Comparison of ENCODE assay signal across 11 cellular contexts in genomic region chr3:101890716-101891115, GRCh38. TPM values are rescaled to one million over a fixed set of nuclear protein-coding genes. Genes with fewer than 3 reads are reported as not detected.
DNase-seq lines count a peak whose midpoint lies in the region; ATAC-seq, FAIRE-seq and TF ChIP-seq lines count a peak whose summit lies in the region.
"Had no signal": no experiment of that assay in that cellular context is flagged by ENCODE, and none has a peak within 500 bp of the region (broad histone marks: within the 10 kb centered on the region; RNA-seq: fewer than 3 reads in every experiment).

No MANE protein-coding gene starts in this region.

- no peaks in the 10 kb centered on the region for H3K9me3 ChIP-seq in HEK293 (ENCODE audit: control insufficient read depth, insufficient read depth, low read depth, low read length)
- no peaks in the 10 kb centered on the region for H3K9me3 ChIP-seq in SJSA1 (replicated peaks)
- no peaks in the 10 kb centered on the region for H3K9me3 ChIP-seq in right lobe of liver
- H3K9me3 ChIP-seq in Caco-2 = no peaks in the 10 kb centered on the region

- no peak for TF ChIP-seq POLR2A in right lobe of liver (IDR thresholded peaks at IDR 0.05)

- no peaks in the 10 kb centered on the region for H3K36me3 Mint-ChIP-seq in Caco-2 (ENCODE audit: insufficient read depth, unreplicated experiment)
- H3K36me3 Mint-ChIP-seq: memory B cell had no signal

- no peaks in the 10 kb centered on the region for H3K27me3 ChIP-seq in SJSA1 (replicated peaks)
- no peaks in the 10 kb centered on the region for H3K27me3 ChIP-seq in right lobe of liver
- no peaks in the 10 kb centered on the region for H3K27me3 ChIP-seq in Caco-2 (replicated peaks; ENCODE audit: control insufficient read depth, insufficient read depth, low read length)

- CTCF ChIA-PET in HEK293 (lab: Yijun Ruan, JAX) = interaction anchor here (0.7 kb wide), 1 partner anchor 442 kb away, joined by 3 read pairs; no protein-coding TSS in a partner anchor
- CTCF ChIA-PET in Caco-2 (lab: Charles Lee) = interaction anchor here (0.7 kb wide), 1 partner anchor 126 kb away, joined by 3 read pairs; no protein-coding TSS in a partner anchor

- peak; percentile 41 to 91 (median 71) for ATAC-seq in right lobe of liver

- H3K27ac Mint-ChIP-seq in Caco-2 (ENCODE audit: unreplicated experiment) = no peak overlapping the region
- H3K27ac Mint-ChIP-seq: memory B cell had no signal

- FAIRE-seq in D721Med (lab: Jason Lieb, UNC) = no peak

- POLR2A ChIA-PET in HEK293 (lab: Yijun Ruan, JAX) = no interaction called here
- POLR2A ChIA-PET in Caco-2 (lab: Charles Lee) = no interaction called here

- H3K27ac ChIP-seq in HEK293 (ENCODE audit: extremely low read depth, low read depth, low read length) = no peak overlapping the region
- peak overlapping the region; percentile 53 for H3K27ac ChIP-seq in SJSA1
- H3K27ac ChIP-seq in right lobe of liver = peak overlapping the region in 2 of 3 donors; percentile 0 to 19

- DNase-seq in ELR (ENCODE audit: low read depth) = peak; percentile 78
- peak; percentile 50 to 58 for DNase-seq in SJSA1 (ENCODE audit: low read depth in 1 of 2, low spot score in 2 of 2)
- DNase-seq in right lobe of liver = no peak
- DNase-seq in D721Med (ENCODE audit: insufficient read length, low spot score) = no peak
- no peak for DNase-seq in NCI-H2196 treated with DMSO at 0.1 percent for 48 hours (lab: John Stamatoyannopoulos, UW; ENCODE audit: unreplicated experiment)
- no peak for DNase-seq in Caco-2
- DNase-seq in superior temporal gyrus (ENCODE audit: extremely low spot score) = no peak
- DNase-seq: DMS79, T-helper 1 cell had no signal

- BruUV-seq in Caco-2 (replicated peaks; lab: Mats Ljungman, UMichigan) = no TSS peak

- no peaks in the 10 kb centered on the region for H3K27me3 Mint-ChIP-seq in Caco-2 (ENCODE audit: insufficient read depth, unreplicated experiment)
- H3K27me3 Mint-ChIP-seq: memory B cell had no signal

- intact Hi-C loops in right lobe of liver (cut with DNase I) (no loop called here), Caco-2 (cut with micrococcal nuclease; ENCODE audit: unreplicated experiment) (no loop called here)

- no peak for TF ChIP-seq CTCF in HEK293 (tag by site-specific recombination; IDR thresholded peaks at IDR 0.05)
- no peak for TF ChIP-seq CTCF in right lobe of liver (IDR thresholded peaks at IDR 0.05)
- no peak for TF ChIP-seq CTCF in D721Med (IDR thresholded peaks at IDR 0.05; ENCODE audit: insufficient read depth, missing control alignments)
- TF ChIP-seq CTCF in Caco-2 (IDR thresholded peaks at IDR 0.05; ENCODE audit: insufficient read depth in 1 of 2, low read depth in 1 of 2, low read length in 1 of 2, severe bottlenecking in 1 of 2, unreplicated experiment in 1 of 2) = no peak

- H3K4me1 ChIP-seq in HEK293 (ENCODE audit: control insufficient read depth, insufficient read depth, low read length) (no peaks in the 10 kb centered on the region), SJSA1 (replicated peaks) (peaks cover 10% of the 10 kb centered on the region; the same call in 1 of the 2 replicates), right lobe of liver (peaks cover 0 to 8% (median 0%) of the 10 kb centered on the region in 4 donors), Caco-2 (no peaks in the 10 kb centered on the region)

- H3K36me3 ChIP-seq in HEK293 (ENCODE audit: control insufficient read depth in 2 of 2, insufficient read depth in 1 of 2, low read length in 2 of 2) = no peaks in the 10 kb centered on the region
- H3K36me3 ChIP-seq in SJSA1 = no peaks in the 10 kb centered on the region
- no peaks in the 10 kb centered on the region for H3K36me3 ChIP-seq in right lobe of liver
- no peaks in the 10 kb centered on the region for H3K36me3 ChIP-seq in Caco-2 (ENCODE audit: control insufficient read depth, insufficient read depth, low read length)

- no peak overlapping the region for H3K4me3 Mint-ChIP-seq in Caco-2 (ENCODE audit: unreplicated experiment)
- H3K4me3 Mint-ChIP-seq: memory B cell had no signal

- H3K4me1 Mint-ChIP-seq in Caco-2 (ENCODE audit: low read depth, unreplicated experiment) = peaks cover 7% of the 10 kb centered on the region

- H3K4me3 ChIP-seq in HEK293 (ENCODE audit: low read depth, low read length) (no peak overlapping the region), SJSA1 (no peak overlapping the region), right lobe of liver (no peak overlapping the region), Caco-2 (ENCODE audit: low read depth, low read length) (no peak overlapping the region)

- no peaks in the 10 kb centered on the region for H3K9me3 Mint-ChIP-seq in Caco-2 (ENCODE audit: unreplicated experiment)
- H3K9me3 Mint-ChIP-seq: memory B cell had no signal

TF ChIP-seq in HEK293, 187 proteins besides CTCF, POLR2A, EP300 and RAD21:
- TF ChIP-seq ZNF670 (tag by site-specific recombination; IDR thresholded peaks at IDR 0.05; ENCODE audit: low read depth) (no peak), ZSCAN5A (tag by site-specific recombination; IDR thresholded peaks at IDR 0.05) (no peak), ZNF629 (tag by site-specific recombination; IDR thresholded peaks at IDR 0.05) (peak; percentile 35; the same call in 1 of the 2 replicates)

RNA-seq across cellular contexts. Expression of gene NFKBIZ, which starts 41.4 kb away (rescaled TPM):
- total RNA-seq in SJSA1 (2014; rRNA removed; shearing (Covaris generic)) = 10.4 and 25.4 TPM in 2 replicates
- total RNA-seq in right lobe of liver (10 to 100 TPM; 23.4 to 83.1 (median 44.4) TPM), Caco-2 (2022) (20.2 and 24.5 TPM in 2 replicates)

Comparison
In these comparisons a context has a peak if more than half of its experiments do, and no peak if none do; other contexts are left out.
1. DNase-seq: peak in ELR (single experiment) and SJSA1 (2 of 2); none in right lobe of liver (0 of 3), D721Med (single experiment), NCI-H2196 treated with DMSO at 0.1 percent for 48 hours (single experiment), Caco-2 (0 of 2) and superior temporal gyrus (single experiment).